Comparison of ENCODE assay signal across 1 cellular context in genomic region chr3:167723872-167724271, GRCh38.
TF ChIP-seq lines count a peak whose summit lies in the region.

No MANE protein-coding gene starts in this region.

TF ChIP-seq in K562, 482 proteins besides CTCF, POLR2A, EP300 and RAD21 (continues in another document):
- TF ChIP-seq HDAC6 (IDR thresholded peaks at IDR 0.05; ENCODE audit: low read depth, low read length) (no peak), ZNF217 (CRISPR knock-in tag; IDR thresholded peaks at IDR 0.05) (no peak), PHB2 (IDR thresholded peaks at IDR 0.05; ENCODE audit: low read depth) (peak; percentile 49; the same call in 1 of the 2 replicates), HSF4 (CRISPR knock-in tag; IDR thresholded peaks at IDR 0.05; ENCODE audit: borderline replicate concordance) (no peak), HIVEP1 (CRISPR knock-in tag; IDR thresholded peaks at IDR 0.05) (no peak), BACH1 (tag; IDR thresholded peaks at IDR 0.05) (no peak), ZNF165 (CRISPR knock-in tag; IDR thresholded peaks at IDR 0.05; ENCODE audit: borderline replicate concordance) (no peak), RFX5 (IDR thresholded peaks at IDR 0.05; ENCODE audit: low read depth, low read length) (no peak), TRIM25 (IDR thresholded peaks at IDR 0.05; ENCODE audit: borderline replicate concordance) (no peak), NCOA6 (IDR thresholded peaks at IDR 0.05) (no peak), HDAC3 (IDR thresholded peaks at IDR 0.05; ENCODE audit: borderline replicate concordance, partially characterized antibody) (peak; percentile 34), ZNF707 (CRISPR knock-in tag; conservative IDR thresholded peaks at IDR 0.05) (no peak), ZNF561 (CRISPR knock-in tag; conservative IDR thresholded peaks at IDR 0.05) (no peak), ZNF143 (CRISPR knock-in tag; IDR thresholded peaks at IDR 0.05) (no peak), ELF1 (tag; IDR thresholded peaks at IDR 0.05) (no peak), SIN3A (IDR thresholded peaks at IDR 0.05; ENCODE audit: borderline replicate concordance in 2 of 2, control insufficient read depth in 1 of 2, low read depth in 2 of 2, low read length in 2 of 2) (peak in 1 of 2 experiments; percentile 50; a peak in 1 of 4 replicates), RFX1 (IDR thresholded peaks at IDR 0.05) (no peak), DMBX1 (CRISPR knock-in tag; IDR thresholded peaks at IDR 0.05; ENCODE audit: borderline replicate concordance) (no peak), ZBTB34 (CRISPR knock-in tag; IDR thresholded peaks at IDR 0.05) (no peak), ZNF277 (CRISPR knock-in tag; IDR thresholded peaks at IDR 0.05; ENCODE audit: borderline replicate concordance) (no peak), SP1 (CRISPR knock-in tag; IDR thresholded peaks at IDR 0.05) (no peak), ZNF232 (CRISPR knock-in tag; IDR thresholded peaks at IDR 0.05) (no peak), PATZ1 (CRISPR knock-in tag; IDR thresholded peaks at IDR 0.05; ENCODE audit: borderline replicate concordance) (no peak), IRF1 (CRISPR knock-in tag; IDR thresholded peaks at IDR 0.05; ENCODE audit: borderline replicate concordance) (no peak), RBBP5 (IDR thresholded peaks at IDR 0.05; ENCODE audit: borderline replicate concordance, insufficient read depth, low read length, poor library complexity, severe bottlenecking) (no peak), NFE2L1 (tag; IDR thresholded peaks at IDR 0.05; ENCODE audit: borderline replicate concordance, low read depth) (no peak), USF1 (CRISPR knock-in tag; IDR thresholded peaks at IDR 0.05) (no peak), ZNF586 (CRISPR knock-in tag; conservative IDR thresholded peaks at IDR 0.05) (no peak), MCM5 (IDR thresholded peaks at IDR 0.05; ENCODE audit: low read depth) (no peak), USF2 (CRISPR knock-in tag; IDR thresholded peaks at IDR 0.05) (no peak), ARHGAP35 (IDR thresholded peaks at IDR 0.05; ENCODE audit: partially characterized antibody) (no peak), DLX4 (CRISPR knock-in tag; IDR thresholded peaks at IDR 0.05) (no peak), ATF1 (CRISPR knock-in tag; IDR thresholded peaks at IDR 0.05) (no peak), ATF1 (tag; IDR thresholded peaks at IDR 0.05) (no peak), ZNF407 (IDR thresholded peaks at IDR 0.05; ENCODE audit: low read depth) (no peak), HNRNPUL1 (IDR thresholded peaks at IDR 0.05; ENCODE audit: low read length) (no peak), NFE2 (IDR thresholded peaks at IDR 0.05; ENCODE audit: low read depth) (no peak), ZNF592 (IDR thresholded peaks at IDR 0.05) (peak; percentile 63; the same call in 1 of the 2 replicates), SIX5 (IDR thresholded peaks at IDR 0.05; ENCODE audit: borderline replicate concordance in 1 of 2, insufficient read depth in 1 of 2, low read depth in 1 of 2, low read length in 2 of 2) (no peak), ZNF445 (CRISPR knock-in tag; IDR thresholded peaks at IDR 0.05; ENCODE audit: low read depth) (no peak)
